In genomic region chr17:56290486-56291118, GRCh38 we compare ENCODE assay signal across 10 cellular contexts.
A peak's percentile ranks its signal among the peaks of the same experiment; 100 is the strongest.
DNase-seq lines count a peak whose midpoint lies in the region; ATAC-seq and TF ChIP-seq lines count a peak whose summit lies in the region.
"Had no signal": no experiment of that assay in that cellular context is flagged by ENCODE, and none has a peak within 500 bp of the region (broad histone marks: within the 10 kb centered on the region; RNA-seq: fewer than 3 reads in every experiment).

No MANE protein-coding gene starts in this region.

- peaks cover 6% of the 10 kb centered on the region for H3K4me1 ChIP-seq in CD8-positive, alpha-beta T cell (ENCODE audit: insufficient read depth, low read length)
- H3K4me1 ChIP-seq in HCT116 (ENCODE audit: control insufficient read depth in 1 of 2, insufficient read depth in 2 of 2, low read length in 2 of 2) (no peaks in the 10 kb centered on the region), Peyer's patch (no peaks in the 10 kb centered on the region)

- peak overlapping the region; percentile 42 for H3K27ac Mint-ChIP-seq in CD8-positive, alpha-beta T cell
- H3K27ac Mint-ChIP-seq in activated B cell treated with CpG ODN at 0.5 μM for 24 hours = no peak overlapping the region

- peak overlapping the region; percentile 4; the same call in 1 of the 2 replicates for H3K4me2 ChIP-seq in HCT116 (ENCODE audit: low read length)

- TF ChIP-seq CTCF in CD8-positive, alpha-beta T cell (IDR thresholded peaks at IDR 0.05) = no peak
- no peak for TF ChIP-seq CTCF in HCT116 (IDR thresholded peaks at IDR 0.05 in 2 of 3, conservative IDR thresholded peaks at IDR 0.05 in 1 of 3; ENCODE audit: borderline replicate concordance in 1 of 3, insufficient read depth in 1 of 3, low read depth in 2 of 3, low read length in 2 of 3)
- no peak for TF ChIP-seq CTCF in activated B cell treated with CpG ODN at 0.5 μM for 24 hours (IDR thresholded peaks at IDR 0.05)
- no peak for TF ChIP-seq CTCF in Peyer's patch (IDR thresholded peaks at IDR 0.05)

- peak overlapping the region; percentile 17 for H3K4me3 ChIP-seq in CD8-positive, alpha-beta T cell (ENCODE audit: low read depth, low read length)
- H3K4me3 ChIP-seq in HCT116 (replicated peaks in 1 of 2; ENCODE audit: low read depth in 1 of 2, low read length in 2 of 2) = no peak overlapping the region
- H3K4me3 ChIP-seq in Peyer's patch = no peak overlapping the region

- TF ChIP-seq RAD21 in HCT116 (IDR thresholded peaks at IDR 0.05; ENCODE audit: low read depth) = no peak

- H3K4me3 Mint-ChIP-seq in CD8-positive, alpha-beta T cell = peak overlapping the region; percentile 61
- peak overlapping the region; percentile 25 for H3K4me3 Mint-ChIP-seq in activated B cell treated with CpG ODN at 0.5 μM for 24 hours

- H3K4me1 Mint-ChIP-seq in CD8-positive, alpha-beta T cell (ENCODE audit: low read depth) = peaks cover 15% of the 10 kb centered on the region
- H3K4me1 Mint-ChIP-seq in activated B cell treated with CpG ODN at 0.5 μM for 24 hours = peaks cover 7% of the 10 kb centered on the region

- no peaks in the 10 kb centered on the region for H3K27me3 ChIP-seq in CD8-positive, alpha-beta T cell (ENCODE audit: insufficient read depth, low read length)
- peaks cover 7% of the 10 kb centered on the region; the same call in 1 of the 2 replicates for H3K27me3 ChIP-seq in HCT116 (ENCODE audit: insufficient read depth, low read length)
- no peaks in the 10 kb centered on the region for H3K27me3 ChIP-seq in Peyer's patch

- BruUV-seq in HCT116 (replicated peaks; lab: Mats Ljungman, UMichigan) = no TSS peak

- no peak overlapping the region for H2AFZ ChIP-seq in HCT116 (ENCODE audit: low read depth, low read length, poor library complexity, severe bottlenecking)

- TF ChIP-seq POLR2A in HCT116 (IDR thresholded peaks at IDR 0.05; ENCODE audit: borderline replicate concordance, extremely low read depth, insufficient read depth, insufficient read length) = no peak
- no peak for TF ChIP-seq POLR2A in Peyer's patch (IDR thresholded peaks at IDR 0.05)

- intact Hi-C loops in CD8-positive, alpha-beta T cell (cut with DNase I, micrococcal nuclease) = no loop called here
- intact Hi-C loops in HCT116 (cut with micrococcal nuclease) = no loop called here
- intact Hi-C loops in activated B cell treated with CpG ODN at 0.5 μM for 24 hours (cut with micrococcal nuclease) = no loop called here

- CTCF ChIA-PET in CD8-positive, alpha-beta T cell (lab: Charles Lee) = no interaction called here
- CTCF ChIA-PET in HCT116 (lab: Charles Lee) (no interaction called here), activated B cell treated with CpG ODN at 0.5 μM for 24 hours (lab: Charles Lee) (no interaction called here)

- ATAC-seq in CD8-positive, alpha-beta T cell = no peak
- ATAC-seq in HCT116 (no peak), activated B cell treated with CpG ODN at 0.5 μM for 24 hours (ENCODE audit: low read depth) (no peak)
- ATAC-seq: left cardiac atrium had no signal

- H3K79me2 ChIP-seq in HCT116 (ENCODE audit: insufficient read depth, low read length) = no peaks in the 10 kb centered on the region

- H3K9me3 ChIP-seq in CD8-positive, alpha-beta T cell (ENCODE audit: low read length) = no peaks in the 10 kb centered on the region
- H3K9me3 ChIP-seq in HCT116 (ENCODE audit: control insufficient read depth in 1 of 2, insufficient read depth in 1 of 2, low read depth in 1 of 2, low read length in 2 of 2) = no peaks in the 10 kb centered on the region
- H3K9me3 ChIP-seq in Peyer's patch = no peaks in the 10 kb centered on the region

- H3K27ac ChIP-seq in CD8-positive, alpha-beta T cell (ENCODE audit: low read depth, low read length) = no peak overlapping the region
- H3K27ac ChIP-seq in HCT116 (ENCODE audit: low read depth, low read length) (no peak overlapping the region), Peyer's patch (no peak overlapping the region)

- no peaks in the 10 kb centered on the region for H3K9me3 Mint-ChIP-seq in CD8-positive, alpha-beta T cell
- no peaks in the 10 kb centered on the region for H3K9me3 Mint-ChIP-seq in activated B cell treated with CpG ODN at 0.5 μM for 24 hours

- no peak overlapping the region for H3K9ac ChIP-seq in HCT116 (ENCODE audit: low read length)

- RAD21 ChIA-PET in HCT116 (lab: Charles Lee; ENCODE audit: low non-redundant PET in 1 of 2, low total read pairs in 2 of 2, uncharacterized antibody in 2 of 2, unreplicated experiment in 2 of 2) = no interaction called here

- H3K36me3 Mint-ChIP-seq in CD8-positive, alpha-beta T cell = no peaks in the 10 kb centered on the region
- H3K36me3 Mint-ChIP-seq in activated B cell treated with CpG ODN at 0.5 μM for 24 hours (ENCODE audit: low read depth) = no peaks in the 10 kb centered on the region

- DNase-seq in CD8-positive, alpha-beta T cell = no peak
- DNase-seq in HCT116 (ENCODE audit: low read depth, low spot score) = no peak
- DNase-seq in activated B cell treated with CpG ODN at 0.5 μM for 24 hours = no peak
- DNase-seq in myocyte (ENCODE audit: low read depth) = peak; percentile 67
- DNase-seq in occipital lobe (lab: John Stamatoyannopoulos, UW) = no peak
- DNase-seq in HT-29 (ENCODE audit: low spot score) = no peak
- DNase-seq in Peyer's patch = no peak
- DNase-seq: anterior cingulate cortex, left cardiac atrium, T-helper 9 cell had no signal

- no peaks in the 10 kb centered on the region for H3K36me3 ChIP-seq in CD8-positive, alpha-beta T cell (ENCODE audit: insufficient read depth, low read length)
- H3K36me3 ChIP-seq in HCT116 (ENCODE audit: control insufficient read depth in 1 of 2, insufficient read depth in 2 of 2, low read length in 2 of 2) (no peaks in the 10 kb centered on the region), Peyer's patch (no peaks in the 10 kb centered on the region)

- H4K20me1 ChIP-seq in HCT116 (ENCODE audit: insufficient read depth) = no peaks in the 10 kb centered on the region

- H3K27me3 Mint-ChIP-seq in CD8-positive, alpha-beta T cell (ENCODE audit: low read depth) = no peaks in the 10 kb centered on the region
- H3K27me3 Mint-ChIP-seq in activated B cell treated with CpG ODN at 0.5 μM for 24 hours = no peaks in the 10 kb centered on the region

- POLR2A ChIA-PET in CD8-positive, alpha-beta T cell (lab: Charles Lee) = no interaction called here
- POLR2A ChIA-PET in HCT116 (lab: Charles Lee) = no interaction called here
- POLR2A ChIA-PET in activated B cell treated with CpG ODN at 0.5 μM for 24 hours (lab: Charles Lee) = no interaction called here

- no peaks in the 10 kb centered on the region for H3K9me2 ChIP-seq in HCT116 (ENCODE audit: insufficient read depth)

TF ChIP-seq in HCT116, 20 proteins besides CTCF, POLR2A, EP300 and RAD21 (continues in another document):
- no peak for TF ChIP-seq CBX3 (IDR thresholded peaks at IDR 0.05; ENCODE audit: low read depth)
- TF ChIP-seq EZH2 (IDR thresholded peaks at IDR 0.05) = no peak
- TF ChIP-seq SRF (IDR thresholded peaks at IDR 0.05; ENCODE audit: low read depth) = no peak
- TF ChIP-seq YY1 (IDR thresholded peaks at IDR 0.05; ENCODE audit: extremely low read depth, insufficient replicate concordance, low read depth, low read length) = no peak
- TF ChIP-seq TCF7L2 (IDR thresholded peaks at IDR 0.05; ENCODE audit: borderline replicate concordance, extremely low read depth, insufficient read depth, insufficient read length) = no peak
- no peak for TF ChIP-seq SP1 (IDR thresholded peaks at IDR 0.05; ENCODE audit: low read depth)
- no peak for TF ChIP-seq ZBTB33 (IDR thresholded peaks at IDR 0.05; ENCODE audit: extremely low read depth, insufficient replicate concordance, low read length)
- TF ChIP-seq JUND (IDR thresholded peaks at IDR 0.05) = no peak
- no peak for TF ChIP-seq ZFX (IDR thresholded peaks at IDR 0.05)
- TF ChIP-seq EGR1 (IDR thresholded peaks at IDR 0.05; ENCODE audit: low read depth) = no peak
- TF ChIP-seq MAX (IDR thresholded peaks at IDR 0.05) = no peak
